ENCODE assay signal across 9 cellular contexts in genomic region chr19:39038098-39038497, GRCh38. TPM values are rescaled to one million over a fixed set of nuclear protein-coding genes. Genes with fewer than 3 reads are reported as not detected.
DNase-seq lines count a peak whose midpoint lies in the region; ATAC-seq, FAIRE-seq and TF ChIP-seq lines count a peak whose summit lies in the region.
"Had no signal": no experiment of that assay in that cellular context is flagged by ENCODE, and none has a peak within 500 bp of the region (broad histone marks: within the 10 kb centered on the region; RNA-seq: fewer than 3 reads in every experiment).

No MANE protein-coding gene starts in this region.

- in situ Hi-C loops in Caki2 (cut with HindIII; ENCODE audit: low pct_unique_long_range_greater_than_20kb, low sequenced_read_pairs) = no loop called here
- in situ Hi-C loops in astrocyte of the spinal cord (cut with HindIII; ENCODE audit: low sequenced_read_pairs) = no loop called here

- intact Hi-C loops in right lobe of liver (cut with DNase I) = loop anchor here in 1 of 2 donors (5.0 kb wide), 1 partner anchor 76 kb away; no protein-coding TSS in a partner anchor

- ATAC-seq in right lobe of liver (peak; percentile 91 to 97 (median 94)), HG03159 (IDR thresholded peaks at IDR 0.05; ENCODE audit: unreplicated experiment) (no peak)

- H3K27ac ChIP-seq in right lobe of liver = no peak overlapping the region
- H3K27ac ChIP-seq: adrenal gland had no signal

- H3K4me3 ChIP-seq in astrocyte of the spinal cord (ENCODE audit: low read depth, low read length) (no peak overlapping the region), right lobe of liver (no peak overlapping the region)
- H3K4me3 ChIP-seq: adrenal gland had no signal

- H3K36me3 ChIP-seq in right lobe of liver = no peaks in the 10 kb centered on the region
- H3K36me3 ChIP-seq: adrenal gland had no signal

- no peaks in the 10 kb centered on the region for H3K27me3 ChIP-seq in right lobe of liver
- H3K27me3 ChIP-seq: adrenal gland had no signal

- no peak for FAIRE-seq in HTR-8/SVneo (lab: Jason Lieb, UNC)

- TF ChIP-seq CTCF in astrocyte of the spinal cord (IDR thresholded peaks at IDR 0.05; ENCODE audit: low read depth, low read length) = peak; percentile 19
- peak; percentile 30 to 52 (median 42) for TF ChIP-seq CTCF in right lobe of liver (IDR thresholded peaks at IDR 0.05)

- 2% methylated on average over 9 of the region's 9 CpGs for whole genome bisulfite sequencing in right lobe of liver (ENCODE audit: insufficient coverage, low coverage, low lambda C conversion rate, missing lambda C conversion rate)

- DNase-seq in Caki2 (ENCODE audit: low read depth) = peak; percentile 53
- peak; percentile 72 for DNase-seq in HTR-8/SVneo (ENCODE audit: insufficient read length, low spot score)
- DNase-seq in astrocyte of the spinal cord (ENCODE audit: low read depth, low spot score) = peak; percentile 19
- peak; percentile 50 to 71 (median 63) for DNase-seq in right lobe of liver
- DNase-seq in activated T-cell treated with anti-CD3 and anti-CD28 coated beads for 4 hours = no peak
- no peak for DNase-seq in stimulated activated naive CD4-positive, alpha-beta T cell treated with Interleukin-2 at 50 U/mL for 16 hours (lab: John Stamatoyannopoulos, UW)
- no peak for DNase-seq in NCI-H2081 treated with DMSO at 0.1 percent for 48 hours (lab: John Stamatoyannopoulos, UW)

- peaks cover 0 to under 1% (median 0%) of the 10 kb centered on the region in 4 donors for H3K4me1 ChIP-seq in right lobe of liver
- H3K4me1 ChIP-seq: adrenal gland had no signal

- no peaks in the 10 kb centered on the region for H3K9me3 ChIP-seq in right lobe of liver
- H3K9me3 ChIP-seq: adrenal gland had no signal

- TF ChIP-seq POLR2A in right lobe of liver (IDR thresholded peaks at IDR 0.05) = no peak

RNA-seq across cellular contexts. Expression of gene FBXO27, which starts 5.7 kb away (rescaled TPM):
- 28.1 and 50.7 TPM in 2 replicates for total RNA-seq in Caki2 (2014; rRNA removed; shearing (Covaris generic); ENCODE audit: low replicate concordance)
- total RNA-seq in right lobe of liver = 10 to 100 TPM in 1 of 6 experiments, 1 to 10 TPM in 5; 3.7 to 15.5 (median 7.6) TPM

RNA-seq across cellular contexts. Expression of gene ACP7, which starts 46.1 kb away (rescaled TPM):
- not detected in 2 replicates for total RNA-seq in Caki2 (2014; rRNA removed; shearing (Covaris generic); ENCODE audit: low replicate concordance)
- total RNA-seq in right lobe of liver = not detected
- total RNA-seq: adrenal gland had no signal

Comparison
In these comparisons a context has a peak if more than half of its experiments do, and no peak if none do; other contexts are left out.
1. DNase-seq: peak in Caki2 (single experiment), HTR-8/SVneo (single experiment), astrocyte of the spinal cord (single experiment) and right lobe of liver (3 of 3); none in activated T-cell treated with anti-CD3 and anti-CD28 coated beads for 4 hours (single experiment), stimulated activated naive CD4-positive, alpha-beta T cell treated with Interleukin-2 at 50 U/mL for 16 hours (single experiment) and NCI-H2081 treated with DMSO at 0.1 percent for 48 hours (single experiment).